ENCODE assay signal across 1 cellular context in the genomic region with DNA sequence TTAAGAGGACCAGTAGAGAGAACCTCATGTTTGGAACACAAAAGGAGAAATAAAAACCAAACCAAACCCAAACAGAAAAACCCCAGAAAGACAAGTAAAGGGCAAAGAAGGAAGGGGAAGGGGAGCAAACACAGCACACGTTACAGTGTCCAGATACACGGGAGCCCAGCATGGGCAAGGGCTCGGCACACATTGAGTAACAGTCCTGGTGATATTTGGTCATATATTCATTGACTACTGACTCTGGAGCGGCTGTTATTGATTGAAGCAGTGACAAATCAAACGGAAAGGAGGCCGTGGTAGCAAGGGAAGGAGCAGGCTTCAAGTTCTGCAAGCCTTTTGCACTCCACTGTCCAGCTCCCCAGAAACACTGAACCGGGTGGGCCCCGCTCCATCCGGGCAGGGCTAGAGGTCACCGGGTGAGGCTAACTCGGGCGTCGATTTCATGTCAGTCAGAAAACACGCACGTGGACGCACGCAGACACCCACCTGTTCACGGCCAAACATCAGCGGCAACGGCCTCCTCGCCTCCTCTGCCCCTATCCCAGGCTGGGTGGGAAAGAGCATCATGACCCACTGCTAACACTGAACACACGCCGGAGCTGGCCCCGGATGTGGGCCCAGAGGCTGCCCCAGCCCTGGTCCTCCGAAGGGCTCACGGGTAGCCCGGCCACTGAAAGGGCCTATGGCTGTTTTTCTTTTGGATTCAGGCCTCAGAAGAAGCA.
TF ChIP-seq lines count a peak whose summit lies in the region.

No MANE protein-coding gene starts in this region.

TF ChIP-seq in WTC11, 78 proteins besides CTCF, POLR2A, EP300 and RAD21 (continued from another document):
- TF ChIP-seq, protein P1, sequence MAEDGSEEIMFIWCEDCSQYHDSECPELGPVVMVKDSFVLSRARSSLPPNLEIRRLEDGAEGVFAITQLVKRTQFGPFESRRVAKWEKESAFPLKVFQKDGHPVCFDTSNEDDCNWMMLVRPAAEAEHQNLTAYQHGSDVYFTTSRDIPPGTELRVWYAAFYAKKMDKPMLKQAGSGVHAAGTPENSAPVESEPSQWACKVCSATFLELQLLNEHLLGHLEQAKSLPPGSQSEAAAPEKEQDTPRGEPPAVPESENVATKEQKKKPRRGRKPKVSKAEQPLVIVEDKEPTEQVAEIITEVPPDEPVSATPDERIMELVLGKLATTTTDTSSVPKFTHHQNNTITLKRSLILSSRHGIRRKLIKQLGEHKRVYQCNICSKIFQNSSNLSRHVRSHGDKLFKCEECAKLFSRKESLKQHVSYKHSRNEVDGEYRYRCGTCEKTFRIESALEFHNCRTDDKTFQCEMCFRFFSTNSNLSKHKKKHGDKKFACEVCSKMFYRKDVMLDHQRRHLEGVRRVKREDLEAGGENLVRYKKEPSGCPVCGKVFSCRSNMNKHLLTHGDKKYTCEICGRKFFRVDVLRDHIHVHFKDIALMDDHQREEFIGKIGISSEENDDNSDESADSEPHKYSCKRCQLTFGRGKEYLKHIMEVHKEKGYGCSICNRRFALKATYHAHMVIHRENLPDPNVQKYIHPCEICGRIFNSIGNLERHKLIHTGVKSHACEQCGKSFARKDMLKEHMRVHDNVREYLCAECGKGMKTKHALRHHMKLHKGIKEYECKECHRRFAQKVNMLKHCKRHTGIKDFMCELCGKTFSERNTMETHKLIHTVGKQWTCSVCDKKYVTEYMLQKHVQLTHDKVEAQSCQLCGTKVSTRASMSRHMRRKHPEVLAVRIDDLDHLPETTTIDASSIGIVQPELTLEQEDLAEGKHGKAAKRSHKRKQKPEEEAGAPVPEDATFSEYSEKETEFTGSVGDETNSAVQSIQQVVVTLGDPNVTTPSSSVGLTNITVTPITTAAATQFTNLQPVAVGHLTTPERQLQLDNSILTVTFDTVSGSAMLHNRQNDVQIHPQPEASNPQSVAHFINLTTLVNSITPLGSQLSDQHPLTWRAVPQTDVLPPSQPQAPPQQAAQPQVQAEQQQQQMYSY (CRISPR knock-in tag; IDR thresholded peaks at IDR 0.05) = no peak
- TF ChIP-seq NFE2L1 (CRISPR knock-in tag; IDR thresholded peaks at IDR 0.05) = no peak
